In the genomic region with DNA sequence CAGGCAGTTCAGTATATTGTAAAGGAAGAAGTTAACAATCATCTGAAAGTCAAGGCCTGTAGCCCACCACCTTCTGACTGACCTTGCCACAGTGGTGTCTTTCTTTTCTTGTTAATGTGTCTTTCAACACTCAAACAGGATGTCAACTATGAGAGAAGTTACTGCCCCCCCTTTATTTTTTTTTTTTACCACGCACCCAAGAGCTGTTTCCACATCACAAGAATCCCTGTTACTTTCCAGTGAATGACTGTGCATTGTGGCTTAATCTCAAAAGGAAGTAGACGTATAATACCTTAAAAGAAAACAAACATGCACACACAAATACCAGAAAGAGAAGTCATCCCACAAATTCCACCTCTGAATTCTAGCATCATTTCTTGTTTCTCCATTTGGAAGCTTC, we compare ENCODE assay signal across 10 cellular contexts.
DNase-seq lines count a peak whose midpoint lies in the region; ATAC-seq and TF ChIP-seq lines count a peak whose summit lies in the region.
"Had no signal": no experiment of that assay in that cellular context is flagged by ENCODE, and none has a peak within 500 bp of the region (broad histone marks: within the 10 kb centered on the region; RNA-seq: fewer than 3 reads in every experiment).

No MANE protein-coding gene starts in this region.

- H4K20me1 ChIP-seq in neural progenitor cell (ENCODE audit: low read depth): peaks cover 100% of the 10 kb centered on the region

- peaks cover 78% of the 10 kb centered on the region for H3K36me3 Mint-ChIP-seq in Calu3 (ENCODE audit: insufficient read depth, unreplicated experiment)
- H3K36me3 Mint-ChIP-seq in nephron (ENCODE audit: low read depth): no peaks in the 10 kb centered on the region
- H3K36me3 Mint-ChIP-seq in neural progenitor cell: peaks cover 4% of the 10 kb centered on the region
- H3K36me3 Mint-ChIP-seq: naive thymus-derived CD8-positive, alpha-beta T cell had no signal

- no peaks in the 10 kb centered on the region for H3K27me3 ChIP-seq in neural progenitor cell
- H3K27me3 ChIP-seq: tibial nerve had no signal

- no peak for TF ChIP-seq CTCF in Calu3 (IDR thresholded peaks at IDR 0.05; ENCODE audit: unreplicated experiment)
- no peak for TF ChIP-seq CTCF in nephron (IDR thresholded peaks at IDR 0.05; ENCODE audit: unreplicated experiment in 3 of 3)
- TF ChIP-seq CTCF in neural progenitor cell (IDR thresholded peaks at IDR 0.05): no peak

- CTCF ChIA-PET in Calu3 (lab: Charles Lee): interaction anchor here (0.6 to 2.0 kb wide), 15 partner anchors 8 to 626 kb away, joined by 3 to 11 read pairs (median 3); no protein-coding TSS in a partner anchor

- ATAC-seq in HG02678 (IDR thresholded peaks at IDR 0.05; ENCODE audit: unreplicated experiment): no peak
- ATAC-seq: naive thymus-derived CD8-positive, alpha-beta T cell had no signal

- H3K4me3 ChIP-seq in neural progenitor cell: no peak overlapping the region
- H3K4me3 ChIP-seq: tibial nerve had no signal

- H3K9me3 ChIP-seq in neural progenitor cell (ENCODE audit: low read depth): no peaks in the 10 kb centered on the region
- H3K9me3 ChIP-seq: tibial nerve had no signal

- H3K9ac ChIP-seq in neural progenitor cell: no peak overlapping the region

- no peak overlapping the region for H2AFZ ChIP-seq in neural progenitor cell (replicated peaks)

- intact Hi-C loops in Calu3 (cut with micrococcal nuclease; ENCODE audit: unreplicated experiment): loop anchor here (2.0 to 10.0 kb wide), 5 partner anchors 52 to 365 kb away; no protein-coding TSS in a partner anchor

- BruUV-seq in Calu3 (replicated peaks; lab: Mats Ljungman, UMichigan): no TSS peak

- H3K27ac ChIP-seq in neural progenitor cell: no peak overlapping the region
- H3K27ac ChIP-seq: tibial nerve had no signal

- peak; percentile 66 for DNase-seq in Calu3
- peak; percentile 93 for DNase-seq in NCI-H460 (ENCODE audit: extremely low read depth, low read depth)
- peak; percentile 69 for DNase-seq in dedifferentiated amniotic fluid mesenchymal stem cell (ENCODE audit: extremely low spot score)
- no peak for DNase-seq in NCI-H2081 (lab: John Stamatoyannopoulos, UW)
- no peak for DNase-seq in neural progenitor cell (ENCODE audit: low spot score)
- DNase-seq in activated naive CD4-positive, alpha-beta T cell (lab: John Stamatoyannopoulos, UW): no peak

- no peak overlapping the region for H3K4me2 ChIP-seq in neural progenitor cell

- H3K4me3 Mint-ChIP-seq in Calu3 (ENCODE audit: low read depth, unreplicated experiment) (peak overlapping the region; percentile 45), nephron (no peak overlapping the region), neural progenitor cell (no peak overlapping the region)
- H3K4me3 Mint-ChIP-seq: naive thymus-derived CD8-positive, alpha-beta T cell had no signal

- H3K9me3 Mint-ChIP-seq in Calu3 (ENCODE audit: low read depth, unreplicated experiment) (no peaks in the 10 kb centered on the region), nephron (no peaks in the 10 kb centered on the region), neural progenitor cell (no peaks in the 10 kb centered on the region)
- H3K9me3 Mint-ChIP-seq: naive thymus-derived CD8-positive, alpha-beta T cell had no signal

- H3K4me1 Mint-ChIP-seq in Calu3 (ENCODE audit: low read depth, unreplicated experiment) (peaks cover 95% of the 10 kb centered on the region), nephron (peaks cover 44% of the 10 kb centered on the region), neural progenitor cell (peaks cover 72% of the 10 kb centered on the region)

- H3K27me3 Mint-ChIP-seq in Calu3 (ENCODE audit: unreplicated experiment): no peaks in the 10 kb centered on the region
- no peaks in the 10 kb centered on the region for H3K27me3 Mint-ChIP-seq in nephron (ENCODE audit: low read depth)
- H3K27me3 Mint-ChIP-seq in neural progenitor cell (ENCODE audit: insufficient read depth, low read depth): peaks cover 5% of the 10 kb centered on the region

- H3K36me3 ChIP-seq in neural progenitor cell: no peaks in the 10 kb centered on the region
- H3K36me3 ChIP-seq: tibial nerve had no signal

- peaks cover 93% of the 10 kb centered on the region for H3K4me1 ChIP-seq in neural progenitor cell

- peaks cover 68% of the 10 kb centered on the region for H3F3A ChIP-seq in neural progenitor cell (ENCODE audit: low read depth)

- peak overlapping the region; percentile 96 for H3K27ac Mint-ChIP-seq in Calu3 (ENCODE audit: unreplicated experiment)
- H3K27ac Mint-ChIP-seq in nephron: peak overlapping the region; percentile 55 to 81 (median 77)
- no peak overlapping the region for H3K27ac Mint-ChIP-seq in neural progenitor cell

- H3K79me2 ChIP-seq in neural progenitor cell (ENCODE audit: low read depth): peaks cover 99% of the 10 kb centered on the region

Comparison
In these comparisons a context has a peak if more than half of its experiments do, and no peak if none do; other contexts are left out.
1. DNase-seq: peak in Calu3 (single experiment), NCI-H460 (single experiment) and dedifferentiated amniotic fluid mesenchymal stem cell (single experiment); none in NCI-H2081 (0 of 2), neural progenitor cell (single experiment) and activated naive CD4-positive, alpha-beta T cell (0 of 4).